Comparison of ENCODE assay signal across 13 cellular contexts in genomic region chr16:86151372-86151950, GRCh38.
"Had no signal": no experiment of that assay in that cellular context is flagged by ENCODE, and none has a peak within 500 bp of the region (broad histone marks: within the 10 kb centered on the region; RNA-seq: fewer than 3 reads in every experiment).

No MANE protein-coding gene starts in this region.

- H3K27ac Mint-ChIP-seq: activated CD8-positive, alpha-beta T cell treated with anti-CD3 and anti-CD28 coated beads for 36 hours; stimulated activated effector memory CD8-positive, alpha-beta T cell treated with anti-CD3 and anti-CD28 coated beads, Interleukin-12 subunit alpha, Interleukin-12 subunit beta, amount 100 ng/mL, for 72 hours; type B pancreatic cell had no signal

- H3K36me3 ChIP-seq: breast epithelium had no signal

- H3K9me3 ChIP-seq: breast epithelium, SK-N-SH had no signal

- H3K4me1 Mint-ChIP-seq: stimulated activated effector memory CD8-positive, alpha-beta T cell treated with anti-CD3 and anti-CD28 coated beads, Interleukin-12 subunit alpha, Interleukin-12 subunit beta, amount 100 ng/mL, for 72 hours had no signal

- H3K9me3 Mint-ChIP-seq: activated CD8-positive, alpha-beta T cell treated with anti-CD3 and anti-CD28 coated beads for 36 hours; stimulated activated effector memory CD8-positive, alpha-beta T cell treated with anti-CD3 and anti-CD28 coated beads, Interleukin-12 subunit alpha, Interleukin-12 subunit beta, amount 100 ng/mL, for 72 hours; type B pancreatic cell had no signal

- H3K27ac ChIP-seq: breast epithelium had no signal

- DNase-seq: activated CD4-positive, alpha-beta T cell treated with anti-CD3 and anti-CD28 coated beads for 4 hours; activated CD8-positive, alpha-beta memory T cell treated with anti-CD3 and anti-CD28 coated beads, Interleukin-2, amount 50 U/mL, for 48 hours; activated CD8-positive, alpha-beta T cell treated with anti-CD3 and anti-CD28 coated beads for 36 hours; activated naive CD4-positive, alpha-beta T cell; aorta; hippocampal formation; mammary epithelial cell; right cardiac atrium; SK-N-SH; substantia nigra had no signal

- H3K4me3 ChIP-seq: breast epithelium had no signal

- H3K4me2 ChIP-seq: SK-N-SH had no signal

- H3K4me3 Mint-ChIP-seq: activated CD8-positive, alpha-beta T cell treated with anti-CD3 and anti-CD28 coated beads for 36 hours; stimulated activated effector memory CD8-positive, alpha-beta T cell treated with anti-CD3 and anti-CD28 coated beads, Interleukin-12 subunit alpha, Interleukin-12 subunit beta, amount 100 ng/mL, for 72 hours; type B pancreatic cell had no signal

- H3K9me2 ChIP-seq: SK-N-SH had no signal

- H3K36me3 Mint-ChIP-seq: stimulated activated effector memory CD8-positive, alpha-beta T cell treated with anti-CD3 and anti-CD28 coated beads, Interleukin-12 subunit alpha, Interleukin-12 subunit beta, amount 100 ng/mL, for 72 hours; type B pancreatic cell had no signal

- H3K4me1 ChIP-seq: breast epithelium had no signal

- ATAC-seq: activated CD8-positive, alpha-beta T cell treated with anti-CD3 and anti-CD28 coated beads for 36 hours; right cardiac atrium; stimulated activated effector memory CD8-positive, alpha-beta T cell treated with anti-CD3 and anti-CD28 coated beads, Interleukin-12 subunit alpha, Interleukin-12 subunit beta, amount 100 ng/mL, for 72 hours had no signal
